ENCODE assay signal across 26 cellular contexts in the genomic region with DNA sequence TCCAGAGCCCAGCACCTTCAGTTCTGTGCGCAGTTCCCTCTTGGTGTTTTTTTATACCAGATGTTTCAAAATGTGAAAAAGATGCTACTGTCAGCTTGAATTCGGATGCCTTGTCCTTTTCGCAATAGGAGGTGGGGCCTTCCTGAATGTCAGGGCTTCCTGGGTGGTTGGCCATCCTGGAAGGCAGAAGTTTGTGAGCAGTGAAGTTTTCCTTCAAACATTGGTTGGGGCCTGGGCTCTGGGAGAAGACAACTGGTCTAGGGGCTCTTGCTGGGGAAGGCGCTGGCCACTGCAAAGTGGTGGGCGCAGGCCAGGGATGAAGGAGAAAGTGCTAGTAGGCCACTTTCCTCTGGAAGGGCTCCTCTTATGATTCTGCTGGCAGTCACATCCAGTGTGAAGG. TPM values are rescaled to one million over a fixed set of nuclear protein-coding genes. Genes with fewer than 3 reads are reported as not detected.
A peak's percentile ranks its signal among the peaks of the same experiment; 100 is the strongest.
DNase-seq lines count a peak whose midpoint lies in the region; ATAC-seq, FAIRE-seq and TF ChIP-seq lines count a peak whose summit lies in the region.
"Had no signal": no experiment of that assay in that cellular context is flagged by ENCODE, and none has a peak within 500 bp of the region (broad histone marks: within the 10 kb centered on the region; RNA-seq: fewer than 3 reads in every experiment).

No MANE protein-coding gene starts in this region.

- no peak for ATAC-seq in right cardiac atrium
- ATAC-seq in Right ventricle myocardium inferior = no peak
- ATAC-seq in GM21528 (IDR thresholded peaks at IDR 0.05; ENCODE audit: low FRiP score, unreplicated experiment) = no peak
- ATAC-seq: Panc1 had no signal

- no peak for TF ChIP-seq CTCF in NB4 (IDR thresholded peaks at IDR 0.05; ENCODE audit: low read depth, low read length)

- H3K4me3 ChIP-seq in right cardiac atrium (ENCODE audit: low read length) (no peak overlapping the region), NB4 (ENCODE audit: low read depth, low read length) (no peak overlapping the region), iPS-20b (ENCODE audit: low read length) (no peak overlapping the region)
- H3K4me3 ChIP-seq: SK-N-MC had no signal

- H3K9me3 ChIP-seq in right cardiac atrium (ENCODE audit: control insufficient read depth, low read length) (no peaks in the 10 kb centered on the region), iPS-20b (ENCODE audit: insufficient read depth, low read depth, low read length) (no peaks in the 10 kb centered on the region)

- 71% methylated on average over 5 of the region's 5 CpGs for WGBS in right cardiac atrium

- FAIRE-seq in GM19239 (lab: Jason Lieb, UNC) = no peak
- FAIRE-seq: GM12891, H54 had no signal

- H3K4me1 ChIP-seq in right cardiac atrium (ENCODE audit: control insufficient read depth, insufficient read depth, low read length) = no peaks in the 10 kb centered on the region
- peaks cover 23% of the 10 kb centered on the region; the same call in 1 of the 2 replicates for H3K4me1 ChIP-seq in iPS-20b (ENCODE audit: insufficient read depth, low read length)

- TF ChIP-seq POLR2A in NB4 (IDR thresholded peaks at IDR 0.05; ENCODE audit: extremely low read depth, insufficient read length) = no peak

- no peak overlapping the region for H3K9ac ChIP-seq in iPS-20b (ENCODE audit: low read depth, low read length)
- H3K9ac ChIP-seq: KMS-11 had no signal

- no peak overlapping the region for H3K27ac ChIP-seq in right cardiac atrium (ENCODE audit: low read length)
- peak overlapping the region; percentile 38 for H3K27ac ChIP-seq in iPS-20b (ENCODE audit: low read length)
- H3K27ac ChIP-seq: KMS-11, RWPE1, SK-N-MC had no signal

- H3K36me3 ChIP-seq in iPS-20b (ENCODE audit: insufficient read depth, low read depth, low read length) = no peaks in the 10 kb centered on the region

- intact Hi-C loops in right cardiac atrium (cut with DNase I) (no loop called here), Right ventricle myocardium inferior (cut with DNase I) (no loop called here)

- H3K27me3 ChIP-seq in right cardiac atrium (ENCODE audit: control insufficient read depth, insufficient read depth) = no peaks in the 10 kb centered on the region
- H3K27me3 ChIP-seq in iPS-20b (ENCODE audit: insufficient read depth, low read length) = no peaks in the 10 kb centered on the region

- DNase-seq in right cardiac atrium (peak in 2 of 3 donors; percentile 14 to 51), Right ventricle myocardium inferior (ENCODE audit: missing footprints) (no peak), NB4 (ENCODE audit: low read depth) (peak; percentile 71), GM19239 (ENCODE audit: insufficient read length, low spot score) (no peak), DMS114 treated with DMSO at 0.1 percent for 48 hours (lab: John Stamatoyannopoulos, UW; ENCODE audit: unreplicated experiment) (no peak)
- DNase-seq: CD4-positive, alpha-beta T cell; COR-L47; DMS79; EL; GDM1; MM.1S; NCI-H1092; NCI-H1417 treated with DMSO at 0.1 percent for 48 hours; NCI-H1694 treated with DMSO at 0.1 percent for 48 hours; NCI-H2081; NCI-H2227 treated with DMSO at 0.1 percent for 48 hours; NCI-H526 treated with DMSO at 0.1 percent for 48 hours; SIG-M5 had no signal

RNA-seq across cellular contexts. Expression of gene JAZF1, which starts 56.8 kb away (rescaled TPM):
- 10 to 100 TPM; 19.9 to 27.4 (median 25.4) TPM for total RNA-seq in right cardiac atrium
- polyA plus RNA-seq in right cardiac atrium = 12.9 TPM
- total RNA-seq in Right ventricle myocardium inferior = 25.6 TPM

Comparison
In these comparisons a context has a peak if more than half of its experiments do, and no peak if none do; other contexts are left out.
1. DNase-seq: peak in right cardiac atrium (2 of 3) and NB4 (single experiment); none in Right ventricle myocardium inferior (single experiment), GM19239 (single experiment) and DMS114 treated with DMSO at 0.1 percent for 48 hours (single experiment).